ENCODE assay signal across 1 cellular context in genomic region chr19:49593233-49594113, GRCh38.
TF ChIP-seq lines count a peak whose summit lies in the region.

No MANE protein-coding gene starts in this region.

TF ChIP-seq in K562, 482 proteins besides CTCF, POLR2A, EP300 and RAD21 (continued from another document and continues in another):
- TF ChIP-seq, protein P1, sequence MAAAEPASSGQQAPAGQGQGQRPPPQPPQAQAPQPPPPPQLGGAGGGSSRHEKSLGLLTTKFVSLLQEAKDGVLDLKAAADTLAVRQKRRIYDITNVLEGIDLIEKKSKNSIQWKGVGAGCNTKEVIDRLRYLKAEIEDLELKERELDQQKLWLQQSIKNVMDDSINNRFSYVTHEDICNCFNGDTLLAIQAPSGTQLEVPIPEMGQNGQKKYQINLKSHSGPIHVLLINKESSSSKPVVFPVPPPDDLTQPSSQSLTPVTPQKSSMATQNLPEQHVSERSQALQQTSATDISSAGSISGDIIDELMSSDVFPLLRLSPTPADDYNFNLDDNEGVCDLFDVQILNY (CRISPR knock-in tag; IDR thresholded peaks at IDR 0.05), result no peak
- no peak for TF ChIP-seq FOXA3 (CRISPR knock-in tag; conservative IDR thresholded peaks at IDR 0.05 in 1 of 2, IDR thresholded peaks at IDR 0.05 in 1 of 2)
- TF ChIP-seq E4F1 (CRISPR knock-in tag; IDR thresholded peaks at IDR 0.05; ENCODE audit: borderline replicate concordance), result no peak
- no peak for TF ChIP-seq ARHGAP35 (IDR thresholded peaks at IDR 0.05; ENCODE audit: partially characterized antibody)
- peak; percentile 87 for TF ChIP-seq NEUROD1 (IDR thresholded peaks at IDR 0.05; ENCODE audit: borderline replicate concordance, low read depth, low read length, partially characterized antibody)
- TF ChIP-seq SOX6 (IDR thresholded peaks at IDR 0.05), result no peak
- TF ChIP-seq TCF3 (CRISPR knock-in tag; IDR thresholded peaks at IDR 0.05), result no peak
- TF ChIP-seq, protein P2, sequence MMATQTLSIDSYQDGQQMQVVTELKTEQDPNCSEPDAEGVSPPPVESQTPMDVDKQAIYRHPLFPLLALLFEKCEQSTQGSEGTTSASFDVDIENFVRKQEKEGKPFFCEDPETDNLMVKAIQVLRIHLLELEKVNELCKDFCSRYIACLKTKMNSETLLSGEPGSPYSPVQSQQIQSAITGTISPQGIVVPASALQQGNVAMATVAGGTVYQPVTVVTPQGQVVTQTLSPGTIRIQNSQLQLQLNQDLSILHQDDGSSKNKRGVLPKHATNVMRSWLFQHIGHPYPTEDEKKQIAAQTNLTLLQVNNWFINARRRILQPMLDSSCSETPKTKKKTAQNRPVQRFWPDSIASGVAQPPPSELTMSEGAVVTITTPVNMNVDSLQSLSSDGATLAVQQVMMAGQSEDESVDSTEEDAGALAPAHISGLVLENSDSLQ (IDR thresholded peaks at IDR 0.05), result peak; percentile 52; the same call in 1 of the 2 replicates
- no peak for TF ChIP-seq YBX1 (IDR thresholded peaks at IDR 0.05)
- no peak for TF ChIP-seq KAT7 (CRISPR knock-in tag; IDR thresholded peaks at IDR 0.05; ENCODE audit: borderline replicate concordance)
- TF ChIP-seq KLF6 (CRISPR knock-in tag; IDR thresholded peaks at IDR 0.05; ENCODE audit: borderline replicate concordance), result no peak
- no peak for TF ChIP-seq MYNN (IDR thresholded peaks at IDR 0.05)
- TF ChIP-seq MYNN (CRISPR knock-in tag; IDR thresholded peaks at IDR 0.05), result no peak
- TF ChIP-seq SIN3A (IDR thresholded peaks at IDR 0.05; ENCODE audit: borderline replicate concordance in 2 of 2, control insufficient read depth in 1 of 2, low read depth in 2 of 2, low read length in 2 of 2), result 0 out of 4 replicates have a peak, but pooled peaks of 1 of the 2 experiments have one; percentile 4
- TF ChIP-seq ZC3H8 (IDR thresholded peaks at IDR 0.05), result 0 out of 2 replicates have a peak, but pooled peaks have one; percentile 20
- no peak for TF ChIP-seq RREB1 (CRISPR knock-in tag; IDR thresholded peaks at IDR 0.05)
- TF ChIP-seq DIDO1 (tag; IDR thresholded peaks at IDR 0.05; ENCODE audit: low read depth), result no peak
- TF ChIP-seq RFX7 (CRISPR knock-in tag; IDR thresholded peaks at IDR 0.05), result no peak
- no peak for TF ChIP-seq MAFG (tag; conservative IDR thresholded peaks at IDR 0.05)
- TF ChIP-seq MTA2 (IDR thresholded peaks at IDR 0.05; ENCODE audit: low read depth), result peak; percentile 10; the same call in 1 of the 2 replicates
- no peak for TF ChIP-seq HIVEP1 (CRISPR knock-in tag; IDR thresholded peaks at IDR 0.05)
- no peak for TF ChIP-seq RNF2 (IDR thresholded peaks at IDR 0.05)
- peak; percentile 49; the same call in 1 of the 2 replicates for TF ChIP-seq TFAP4 (CRISPR knock-in tag; IDR thresholded peaks at IDR 0.05; ENCODE audit: borderline replicate concordance)
- no peak for TF ChIP-seq NBN (IDR thresholded peaks at IDR 0.05; ENCODE audit: low read depth)
- no peak for TF ChIP-seq ZNF239 (CRISPR knock-in tag; IDR thresholded peaks at IDR 0.05)
- peak; percentile 16 to 35; a peak in 3 of 4 replicates for TF ChIP-seq NRF1 (conservative IDR thresholded peaks at IDR 0.05 in 1 of 2, IDR thresholded peaks at IDR 0.05 in 1 of 2)
- peak; percentile 76 for TF ChIP-seq SP2 (IDR thresholded peaks at IDR 0.05; ENCODE audit: extremely low read depth, low read depth, low read length, poor library complexity, severe bottlenecking)
- TF ChIP-seq ERF (CRISPR knock-in tag; IDR thresholded peaks at IDR 0.05), result peak; percentile 65; the same call in 1 of the 2 replicates
- no peak for TF ChIP-seq PRPF4 (IDR thresholded peaks at IDR 0.05; ENCODE audit: insufficient read depth, low read depth, low read length, poor library complexity, severe bottlenecking)
- no peak for TF ChIP-seq ZBTB9 (CRISPR knock-in tag; IDR thresholded peaks at IDR 0.05)
- no peak for TF ChIP-seq HNRNPUL1 (IDR thresholded peaks at IDR 0.05; ENCODE audit: low read length)
- TF ChIP-seq ZNF695 (CRISPR knock-in tag; IDR thresholded peaks at IDR 0.05), result no peak
- TF ChIP-seq NCOA2 (IDR thresholded peaks at IDR 0.05; ENCODE audit: partially characterized antibody in 2 of 2), result no peak
- TF ChIP-seq HDAC8 (tag; IDR thresholded peaks at IDR 0.05), result no peak
- TF ChIP-seq TCF15 (CRISPR knock-in tag; IDR thresholded peaks at IDR 0.05), result no peak
- no peak for TF ChIP-seq ZNF143 (CRISPR knock-in tag; IDR thresholded peaks at IDR 0.05)
- TF ChIP-seq, protein P3, sequence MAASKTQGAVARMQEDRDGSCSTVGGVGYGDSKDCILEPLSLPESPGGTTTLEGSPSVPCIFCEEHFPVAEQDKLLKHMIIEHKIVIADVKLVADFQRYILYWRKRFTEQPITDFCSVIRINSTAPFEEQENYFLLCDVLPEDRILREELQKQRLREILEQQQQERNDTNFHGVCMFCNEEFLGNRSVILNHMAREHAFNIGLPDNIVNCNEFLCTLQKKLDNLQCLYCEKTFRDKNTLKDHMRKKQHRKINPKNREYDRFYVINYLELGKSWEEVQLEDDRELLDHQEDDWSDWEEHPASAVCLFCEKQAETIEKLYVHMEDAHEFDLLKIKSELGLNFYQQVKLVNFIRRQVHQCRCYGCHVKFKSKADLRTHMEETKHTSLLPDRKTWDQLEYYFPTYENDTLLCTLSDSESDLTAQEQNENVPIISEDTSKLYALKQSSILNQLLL (CRISPR knock-in tag; IDR thresholded peaks at IDR 0.05; ENCODE audit: borderline replicate concordance), result no peak
- TF ChIP-seq HNRNPH1 (optimal IDR thresholded peaks at IDR 0.05; ENCODE audit: low read depth, low read length), result no peak
- TF ChIP-seq HDAC1 (IDR thresholded peaks at IDR 0.05), result peak in 1 of 2 experiments; percentile 59; a peak in 1 of 4 replicates
- no peak for TF ChIP-seq MXI1 (IDR thresholded peaks at IDR 0.05; ENCODE audit: low read depth, low read length)
- no peak for TF ChIP-seq ZNF165 (CRISPR knock-in tag; IDR thresholded peaks at IDR 0.05; ENCODE audit: borderline replicate concordance)
- TF ChIP-seq SREBF2 (CRISPR knock-in tag; IDR thresholded peaks at IDR 0.05), result no peak
- TF ChIP-seq SMARCA5 (IDR thresholded peaks at IDR 0.05), result peak; percentile 63; the same call in 1 of the 2 replicates
- no peak for TF ChIP-seq KLF1 (tag; IDR thresholded peaks at IDR 0.05)
- no peak for TF ChIP-seq RCOR1 (IDR thresholded peaks at IDR 0.05; ENCODE audit: borderline replicate concordance in 1 of 2, low read depth in 2 of 2, low read length in 2 of 2)
- TF ChIP-seq ZNF232 (CRISPR knock-in tag; IDR thresholded peaks at IDR 0.05), result no peak
- TF ChIP-seq, protein P4, sequence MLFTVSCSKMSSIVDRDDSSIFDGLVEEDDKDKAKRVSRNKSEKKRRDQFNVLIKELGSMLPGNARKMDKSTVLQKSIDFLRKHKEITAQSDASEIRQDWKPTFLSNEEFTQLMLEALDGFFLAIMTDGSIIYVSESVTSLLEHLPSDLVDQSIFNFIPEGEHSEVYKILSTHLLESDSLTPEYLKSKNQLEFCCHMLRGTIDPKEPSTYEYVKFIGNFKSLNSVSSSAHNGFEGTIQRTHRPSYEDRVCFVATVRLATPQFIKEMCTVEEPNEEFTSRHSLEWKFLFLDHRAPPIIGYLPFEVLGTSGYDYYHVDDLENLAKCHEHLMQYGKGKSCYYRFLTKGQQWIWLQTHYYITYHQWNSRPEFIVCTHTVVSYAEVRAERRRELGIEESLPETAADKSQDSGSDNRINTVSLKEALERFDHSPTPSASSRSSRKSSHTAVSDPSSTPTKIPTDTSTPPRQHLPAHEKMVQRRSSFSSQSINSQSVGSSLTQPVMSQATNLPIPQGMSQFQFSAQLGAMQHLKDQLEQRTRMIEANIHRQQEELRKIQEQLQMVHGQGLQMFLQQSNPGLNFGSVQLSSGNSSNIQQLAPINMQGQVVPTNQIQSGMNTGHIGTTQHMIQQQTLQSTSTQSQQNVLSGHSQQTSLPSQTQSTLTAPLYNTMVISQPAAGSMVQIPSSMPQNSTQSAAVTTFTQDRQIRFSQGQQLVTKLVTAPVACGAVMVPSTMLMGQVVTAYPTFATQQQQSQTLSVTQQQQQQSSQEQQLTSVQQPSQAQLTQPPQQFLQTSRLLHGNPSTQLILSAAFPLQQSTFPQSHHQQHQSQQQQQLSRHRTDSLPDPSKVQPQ (CRISPR knock-in tag; IDR thresholded peaks at IDR 0.05; ENCODE audit: borderline replicate concordance), result no peak
- no peak for TF ChIP-seq ZNF77 (CRISPR knock-in tag; IDR thresholded peaks at IDR 0.05)
- no peak for TF ChIP-seq POU5F1 (IDR thresholded peaks at IDR 0.05; ENCODE audit: borderline replicate concordance, low read depth, low read length, partially characterized antibody)
- TF ChIP-seq RBM34 (IDR thresholded peaks at IDR 0.05; ENCODE audit: borderline replicate concordance, insufficient read depth, low read length), result no peak
- no peak for TF ChIP-seq NFE2L1 (tag; IDR thresholded peaks at IDR 0.05; ENCODE audit: borderline replicate concordance, low read depth)
- no peak for TF ChIP-seq E2F4 (CRISPR knock-in tag; IDR thresholded peaks at IDR 0.05; ENCODE audit: low read depth)
